20 cellular contexts compared by ENCODE assay signal in the genomic region with DNA sequence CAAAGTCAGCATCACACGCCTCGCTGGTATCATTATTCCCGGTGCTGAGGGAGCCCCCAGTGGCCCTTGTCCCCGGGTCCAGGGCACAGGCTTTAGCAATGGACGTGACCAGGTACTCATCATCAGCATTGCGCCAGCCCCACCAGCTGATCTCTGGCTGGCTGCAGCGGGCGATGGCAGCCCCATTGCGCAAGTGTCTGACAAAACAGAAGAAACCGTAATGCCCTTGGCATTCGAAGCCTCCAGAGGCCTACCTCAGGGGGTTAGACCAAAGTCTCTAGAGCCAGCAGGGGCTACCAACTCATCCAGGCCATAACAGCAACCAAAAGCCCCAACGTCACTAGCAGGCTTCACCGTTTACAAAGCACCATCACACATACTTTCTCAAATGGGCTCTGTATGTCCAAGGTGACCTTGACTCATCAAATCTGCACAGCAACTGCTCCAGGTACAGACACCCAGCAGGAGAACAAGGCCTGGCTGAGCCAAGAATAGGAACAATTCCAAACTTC. TPM values are rescaled to one million over a fixed set of nuclear protein-coding genes. Genes with fewer than 3 reads are reported as not detected.
DNase-seq lines count a peak whose midpoint lies in the region; ATAC-seq and TF ChIP-seq lines count a peak whose summit lies in the region.
"Had no signal": no experiment of that assay in that cellular context is flagged by ENCODE, and none has a peak within 500 bp of the region (broad histone marks: within the 10 kb centered on the region; RNA-seq: fewer than 3 reads in every experiment).

No MANE protein-coding gene starts in this region.

- H3K9me3 Mint-ChIP-seq in activated CD4-positive, alpha-beta memory T cell treated with anti-CD3 and anti-CD28 coated beads, Interleukin-2, amount 10 ng/mL, durations not matched to agents 7 days and 5 days, result no peaks in the 10 kb centered on the region

- peaks cover 85% of the 10 kb centered on the region for H3K36me3 Mint-ChIP-seq in activated CD4-positive, alpha-beta memory T cell treated with anti-CD3 and anti-CD28 coated beads, Interleukin-2, amount 10 ng/mL, durations not matched to agents 7 days and 5 days (ENCODE audit: low read depth)

- TF ChIP-seq RAD21 in Ishikawa (IDR thresholded peaks at IDR 0.05; ENCODE audit: low read depth), result no peak

- H3K4me1 ChIP-seq in left lung, result peaks cover 0 to 40% of the 10 kb centered on the region in 2 donors
- H3K4me1 ChIP-seq: Caco-2 had no signal

- H3K4me3 Mint-ChIP-seq in activated CD4-positive, alpha-beta memory T cell treated with anti-CD3 and anti-CD28 coated beads, Interleukin-2, amount 10 ng/mL, durations not matched to agents 7 days and 5 days, result no peak overlapping the region

- H3K9me3 ChIP-seq in left lung, result no peaks in the 10 kb centered on the region
- H3K9me3 ChIP-seq: Caco-2, mucosa of descending colon, upper lobe of right lung had no signal

- H3K27me3 ChIP-seq in left lung, result no peaks in the 10 kb centered on the region
- H3K27me3 ChIP-seq: upper lobe of right lung had no signal

- POLR2A ChIA-PET in activated CD4-positive, alpha-beta memory T cell treated with anti-CD3 and anti-CD28 coated beads, Interleukin-2, amount 10 ng/mL, durations not matched to agents 7 days and 5 days (lab: Charles Lee), result interaction anchor here (1.0 to 1.9 kb wide), 2 partner anchors 15 to 124 kb away, joined by 4 to 11 read pairs; no protein-coding TSS in a partner anchor

- DNase-seq in 8988T (peak; percentile 42), astrocyte of the spinal cord (ENCODE audit: low read depth, low spot score) (peak; percentile 70), left lung (peak; percentile 59 to 89), inferior parietal cortex (ENCODE audit: extremely low spot score) (no peak), ACHN (no peak)
- DNase-seq in activated CD4-positive, alpha-beta memory T cell treated with anti-CD3 and anti-CD28 coated beads, Interleukin-2, amount 10 ng/mL, durations not matched to agents 7 days and 5 days, result no peak
- DNase-seq: activated CD4-positive, alpha-beta T cell treated with anti-CD3 and anti-CD28 coated beads, Interleukin-2, amount 50 U/mL, for 48 hours; Caco-2; cortex of kidney; GDM1; glutamatergic neuron; HCEC 1CT; mucosa of descending colon; NCI-H1417; NCI-H226; upper lobe of right lung had no signal

- H3K4me1 Mint-ChIP-seq in activated CD4-positive, alpha-beta memory T cell treated with anti-CD3 and anti-CD28 coated beads, Interleukin-2, amount 10 ng/mL, durations not matched to agents 7 days and 5 days, result peaks cover 22% of the 10 kb centered on the region

- peaks cover 0 to 100% of the 10 kb centered on the region in 2 donors for H3K36me3 ChIP-seq in left lung

- H3K27me3 Mint-ChIP-seq in activated CD4-positive, alpha-beta memory T cell treated with anti-CD3 and anti-CD28 coated beads, Interleukin-2, amount 10 ng/mL, durations not matched to agents 7 days and 5 days, result no peaks in the 10 kb centered on the region

- in situ Hi-C loops in astrocyte of the spinal cord (cut with HindIII; ENCODE audit: low sequenced_read_pairs) (no loop called here), ACHN (cut with HindIII; ENCODE audit: low pct_ligation_motif_present, low pct_unique_long_range_greater_than_20kb, low sequenced_read_pairs) (no loop called here)

- no peak for ATAC-seq in left lung
- ATAC-seq in HG03565 (IDR thresholded peaks at IDR 0.05; ENCODE audit: unreplicated experiment), result no peak
- ATAC-seq: mucosa of descending colon, upper lobe of right lung had no signal

- CTCF ChIA-PET in activated CD4-positive, alpha-beta memory T cell treated with anti-CD3 and anti-CD28 coated beads, Interleukin-2, amount 10 ng/mL, durations not matched to agents 7 days and 5 days (lab: Charles Lee), result interaction anchor here (1.9 kb wide), 1 partner anchor 19 kb away, joined by 5 read pairs; a partner anchor contains a TSS

- no peak overlapping the region for H3K27ac Mint-ChIP-seq in activated CD4-positive, alpha-beta memory T cell treated with anti-CD3 and anti-CD28 coated beads, Interleukin-2, amount 10 ng/mL, durations not matched to agents 7 days and 5 days

- no peak overlapping the region for H3K4me3 ChIP-seq in astrocyte of the spinal cord (ENCODE audit: low read depth, low read length)
- no peak overlapping the region for H3K4me3 ChIP-seq in left lung
- H3K4me3 ChIP-seq: mucosa of descending colon, SK-N-MC, upper lobe of right lung had no signal

- peak overlapping the region in 1 of 2 donors; percentile 71 for H3K27ac ChIP-seq in left lung
- H3K27ac ChIP-seq: SK-N-MC, upper lobe of right lung had no signal

- no peak for TF ChIP-seq EP300 in Ishikawa (IDR thresholded peaks at IDR 0.05; ENCODE audit: borderline replicate concordance)

- intact Hi-C loops in left lung (cut with DNase I), result no loop called here

- TF ChIP-seq CTCF in astrocyte of the spinal cord (IDR thresholded peaks at IDR 0.05; ENCODE audit: low read depth, low read length) (no peak), left lung (IDR thresholded peaks at IDR 0.05) (no peak)

TF ChIP-seq in Ishikawa, 13 proteins besides CTCF, POLR2A, EP300 and RAD21:
- TF ChIP-seq CEBPB (IDR thresholded peaks at IDR 0.05) (0 out of 2 replicates have a peak, but pooled peaks have one; percentile 7), TCF12 (IDR thresholded peaks at IDR 0.05; ENCODE audit: low read depth) (no peak)

RNA-seq across cellular contexts. Expression of a gene that starts 7.3 kb away (rescaled TPM):
- 10 to 100 TPM; 33.6 to 43.4 TPM for total RNA-seq in left lung
- total RNA-seq in activated CD4-positive, alpha-beta memory T cell treated with anti-CD3 and anti-CD28 coated beads, Interleukin-2, amount 10 ng/mL, durations not matched to agents 7 days and 5 days, result 10 to 100 TPM; 51.7 to 54.3 TPM

RNA-seq across cellular contexts. Expression of a gene that starts 19.0 kb away (rescaled TPM):
- under 1 TPM; 0.08 to 0.15 TPM for total RNA-seq in left lung
- under 1 TPM; 0.40 to 0.70 TPM for total RNA-seq in activated CD4-positive, alpha-beta memory T cell treated with anti-CD3 and anti-CD28 coated beads, Interleukin-2, amount 10 ng/mL, durations not matched to agents 7 days and 5 days
- total RNA-seq: osteocyte had no signal

Comparison
In these comparisons a context has a peak if more than half of its experiments do, and no peak if none do; other contexts are left out.
1. DNase-seq: peak in 8988T (single experiment), astrocyte of the spinal cord (single experiment) and left lung (2 of 2); none in activated CD4-positive, alpha-beta memory T cell treated with anti-CD3 and anti-CD28 coated beads, Interleukin-2, amount 10 ng/mL, durations not matched to agents 7 days and 5 days (single experiment), inferior parietal cortex (single experiment) and ACHN (single experiment).